2 cellular contexts compared by ENCODE assay signal in genomic region chrX:2755169-2755715, GRCh38. TPM values are rescaled to one million over a fixed set of nuclear protein-coding genes. Genes with fewer than 3 reads are reported as not detected.
"Had no signal": no experiment of that assay in that cellular context is flagged by ENCODE, and none has a peak within 500 bp of the region (broad histone marks: within the 10 kb centered on the region; RNA-seq: fewer than 3 reads in every experiment).

No MANE protein-coding gene starts in this region.

RNA-seq across cellular contexts. Expression of gene XG, which starts 3.4 kb away (rescaled TPM):
- total RNA-seq: naive thymus-derived CD8-positive, alpha-beta T cell had no signal
- polyA plus RNA-seq: immature natural killer cell; naive thymus-derived CD8-positive, alpha-beta T cell had no signal
